9 cellular contexts compared by ENCODE assay signal in genomic region chr2:28868611-28869010, GRCh38. TPM values are rescaled to one million over a fixed set of nuclear protein-coding genes. Genes with fewer than 3 reads are reported as not detected.
DNase-seq lines count a peak whose midpoint lies in the region; ATAC-seq and TF ChIP-seq lines count a peak whose summit lies in the region.
"Had no signal": no experiment of that assay in that cellular context is flagged by ENCODE, and none has a peak within 500 bp of the region (broad histone marks: within the 10 kb centered on the region; RNA-seq: fewer than 3 reads in every experiment).

No MANE protein-coding gene starts in this region.

- no peaks in the 10 kb centered on the region for H3K27me3 ChIP-seq in SK-N-SH (ENCODE audit: insufficient read depth)

- TF ChIP-seq RAD21 in SK-N-SH (IDR thresholded peaks at IDR 0.05; ENCODE audit: low read length), result no peak

- H3K79me2 ChIP-seq in SK-N-SH (ENCODE audit: insufficient read depth), result peaks cover 61% of the 10 kb centered on the region

- peaks cover 14% of the 10 kb centered on the region for H3K36me3 Mint-ChIP-seq in T-cell

- DNase-seq in SK-N-SH (no peak), T-cell (no peak), fibroblast of mammary gland (ENCODE audit: low read depth) (no peak), mucosa of gallbladder (ENCODE audit: low spot score) (no peak), HuH-7.5 (ENCODE audit: low spot score) (no peak)

- H2AFZ ChIP-seq in SK-N-SH (ENCODE audit: low read depth), result no peak overlapping the region

- peaks cover 15 to 16% of the 10 kb centered on the region in 2 experiments for H3K36me3 ChIP-seq in SK-N-SH (replicated peaks in 1 of 2; ENCODE audit: control insufficient read depth in 1 of 2, insufficient read depth in 2 of 2, low read length in 1 of 2)

- no peaks in the 10 kb centered on the region for H4K20me1 ChIP-seq in SK-N-SH (ENCODE audit: insufficient read depth)

- no peak overlapping the region for H3K27ac Mint-ChIP-seq in T-cell

- H3K27ac ChIP-seq in SK-N-SH (ENCODE audit: low read depth in 2 of 2, low read length in 1 of 2), result no peak overlapping the region
- peak overlapping the region in 1 of 21 experiments; percentile 91 for H3K27ac ChIP-seq in skin epidermis

- peak overlapping the region; percentile 62 to 99 (median 96) for H3K4me3 Mint-ChIP-seq in T-cell

- TF ChIP-seq CTCF in SK-N-SH (IDR thresholded peaks at IDR 0.05) (no peak), fibroblast of mammary gland (conservative IDR thresholded peaks at IDR 0.05; ENCODE audit: control insufficient read depth, insufficient read depth, low read depth, low read length) (no peak)

- ATAC-seq in SK-N-SH treated with all-trans-retinoic acid at 6 μM for 48 hours (no peak), T-cell (replicated peaks in 1 of 4) (no peak), GM21619 (IDR thresholded peaks at IDR 0.05; ENCODE audit: unreplicated experiment) (no peak)

- no peaks in the 10 kb centered on the region for H3K9me3 Mint-ChIP-seq in T-cell

- peak overlapping the region; percentile 87; the same call in 1 of the 2 replicates for H3K9ac ChIP-seq in SK-N-SH

- peaks cover 10 to 17% of the 10 kb centered on the region in 2 experiments; a peak in 3 of 4 replicates for H3K4me1 ChIP-seq in SK-N-SH (ENCODE audit: control insufficient read depth in 1 of 2, insufficient read depth in 2 of 2, low read depth in 1 of 2, low read length in 1 of 2)

- H3K27me3 Mint-ChIP-seq in T-cell, result no peaks in the 10 kb centered on the region

- H3K4me1 Mint-ChIP-seq in T-cell, result peaks cover 52 to 60% (median 56%) of the 10 kb centered on the region in 3 donors

- peak overlapping the region; percentile 80 to 90 for H3K4me3 ChIP-seq in SK-N-SH (ENCODE audit: low read depth in 2 of 2, low read length in 1 of 2)
- peak overlapping the region; percentile 95 for H3K4me3 ChIP-seq in fibroblast of mammary gland (ENCODE audit: control insufficient read depth, low read depth, low read length)
- H3K4me3 ChIP-seq in skin epidermis, result peak overlapping the region in 4 of 7 experiments; percentile 15 to 98 (median 82)

- no peak for TF ChIP-seq EP300 in SK-N-SH (IDR thresholded peaks at IDR 0.05; ENCODE audit: borderline replicate concordance in 1 of 2, low read depth in 1 of 2, low read length in 1 of 2)

- 64% methylated on average over 12 of the region's 12 CpGs for WGBS in SK-N-SH (ENCODE audit: low lambda C conversion rate)

- H3K9me3 ChIP-seq in SK-N-SH, result no peaks in the 10 kb centered on the region

- POLR2A ChIA-PET in SK-N-SH (lab: Yijun Ruan, JAX) (interaction anchor here (2.4 kb wide), 1 partner anchor 26 kb away, joined by 13 read pairs; the partner anchor contains the start of gene WDR43), T-cell (lab: Charles Lee) (interaction anchor here (0.7 to 0.8 kb wide), 3 partner anchors 26 to 927 kb away, joined by 3 to 5 read pairs (median 3); partner anchors contain the start of gene WDR43 (in 1 of the 2))

- H3K4me2 ChIP-seq in SK-N-SH, result peak overlapping the region; percentile 95

- H3F3A ChIP-seq in SK-N-SH (replicated peaks; ENCODE audit: insufficient read depth), result peaks cover 6% of the 10 kb centered on the region

- no peaks in the 10 kb centered on the region for H3K9me2 ChIP-seq in SK-N-SH

- CTCF ChIA-PET in SK-N-SH (lab: Yijun Ruan, JAX) (interaction anchor here (1.0 to 2.5 kb wide), 5 partner anchors 13 to 302 kb away, joined by 3 to 13 read pairs (median 5); no protein-coding TSS in a partner anchor), T-cell (lab: Charles Lee) (interaction anchor here (0.6 to 2.8 kb wide), 3 partner anchors 26 to 83 kb away, joined by 3 to 16 read pairs (median 9); partner anchors contain the start of gene WDR43 (in 1 of the 2))

TF ChIP-seq in SK-N-SH, 30 proteins besides CTCF, POLR2A, EP300 and RAD21:
- no peak for TF ChIP-seq TCF12 (IDR thresholded peaks at IDR 0.05)
- no peak for TF ChIP-seq FOSL2 (IDR thresholded peaks at IDR 0.05; ENCODE audit: borderline replicate concordance, low read depth)
- no peak for TF ChIP-seq POLR2AphosphoS5 (IDR thresholded peaks at IDR 0.05; ENCODE audit: low read depth, low read length)
- no peak for TF ChIP-seq RCOR1 (IDR thresholded peaks at IDR 0.05; ENCODE audit: low read length)
- TF ChIP-seq NRF1 (IDR thresholded peaks at IDR 0.05; ENCODE audit: low read depth, low read length), result no peak
- no peak for TF ChIP-seq TAF1 (IDR thresholded peaks at IDR 0.05; ENCODE audit: borderline replicate concordance, low read depth, low read length)
- TF ChIP-seq, protein P1, sequence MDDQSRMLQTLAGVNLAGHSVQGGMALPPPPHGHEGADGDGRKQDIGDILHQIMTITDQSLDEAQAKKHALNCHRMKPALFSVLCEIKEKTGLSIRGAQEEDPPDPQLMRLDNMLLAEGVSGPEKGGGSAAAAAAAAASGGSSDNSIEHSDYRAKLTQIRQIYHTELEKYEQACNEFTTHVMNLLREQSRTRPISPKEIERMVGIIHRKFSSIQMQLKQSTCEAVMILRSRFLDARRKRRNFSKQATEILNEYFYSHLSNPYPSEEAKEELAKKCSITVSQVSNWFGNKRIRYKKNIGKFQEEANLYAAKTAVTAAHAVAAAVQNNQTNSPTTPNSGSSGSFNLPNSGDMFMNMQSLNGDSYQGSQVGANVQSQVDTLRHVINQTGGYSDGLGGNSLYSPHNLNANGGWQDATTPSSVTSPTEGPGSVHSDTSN (IDR thresholded peaks at IDR 0.05), result no peak
- TF ChIP-seq RFX5 (IDR thresholded peaks at IDR 0.05; ENCODE audit: low read length), result no peak
- TF ChIP-seq FOXJ3 (CRISPR knock-in tag; IDR thresholded peaks at IDR 0.05), result no peak
- no peak for TF ChIP-seq GATA2 (CRISPR knock-in tag; IDR thresholded peaks at IDR 0.05)
- no peak for TF ChIP-seq FOXM1 (IDR thresholded peaks at IDR 0.05; ENCODE audit: low read depth)
- TF ChIP-seq EZH2phosphoT487 (IDR thresholded peaks at IDR 0.05; ENCODE audit: borderline replicate concordance, low read depth), result no peak
- no peak for TF ChIP-seq YY1 (IDR thresholded peaks at IDR 0.05; ENCODE audit: low read depth)
- no peak for TF ChIP-seq GABPA (IDR thresholded peaks at IDR 0.05; ENCODE audit: low read depth)

TF ChIP-seq in SK-N-SH treated with all-trans-retinoic acid at 6 μM for 48 hours, 23 proteins besides CTCF, POLR2A, EP300 and RAD21 (continues in another document):
- TF ChIP-seq, protein P2, sequence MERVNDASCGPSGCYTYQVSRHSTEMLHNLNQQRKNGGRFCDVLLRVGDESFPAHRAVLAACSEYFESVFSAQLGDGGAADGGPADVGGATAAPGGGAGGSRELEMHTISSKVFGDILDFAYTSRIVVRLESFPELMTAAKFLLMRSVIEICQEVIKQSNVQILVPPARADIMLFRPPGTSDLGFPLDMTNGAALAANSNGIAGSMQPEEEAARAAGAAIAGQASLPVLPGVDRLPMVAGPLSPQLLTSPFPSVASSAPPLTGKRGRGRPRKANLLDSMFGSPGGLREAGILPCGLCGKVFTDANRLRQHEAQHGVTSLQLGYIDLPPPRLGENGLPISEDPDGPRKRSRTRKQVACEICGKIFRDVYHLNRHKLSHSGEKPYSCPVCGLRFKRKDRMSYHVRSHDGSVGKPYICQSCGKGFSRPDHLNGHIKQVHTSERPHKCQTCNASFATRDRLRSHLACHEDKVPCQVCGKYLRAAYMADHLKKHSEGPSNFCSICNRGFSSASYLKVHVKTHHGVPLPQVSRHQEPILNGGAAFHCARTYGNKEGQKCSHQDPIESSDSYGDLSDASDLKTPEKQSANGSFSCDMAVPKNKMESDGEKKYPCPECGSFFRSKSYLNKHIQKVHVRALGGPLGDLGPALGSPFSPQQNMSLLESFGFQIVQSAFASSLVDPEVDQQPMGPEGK (CRISPR knock-in tag; IDR thresholded peaks at IDR 0.05; ENCODE audit: borderline replicate concordance), result no peak
- TF ChIP-seq OSR1 (CRISPR knock-in tag; IDR thresholded peaks at IDR 0.05) (no peak), TSHZ2 (CRISPR knock-in tag; IDR thresholded peaks at IDR 0.05) (no peak), TCF4 (CRISPR knock-in tag; IDR thresholded peaks at IDR 0.05; ENCODE audit: borderline replicate concordance) (no peak), BACH2 (CRISPR knock-in tag; IDR thresholded peaks at IDR 0.05; ENCODE audit: borderline replicate concordance) (no peak), ZNF8 (CRISPR knock-in tag; IDR thresholded peaks at IDR 0.05) (no peak), PPARA (CRISPR knock-in tag; IDR thresholded peaks at IDR 0.05; ENCODE audit: borderline replicate concordance) (no peak), ZNF565 (CRISPR knock-in tag; conservative IDR thresholded peaks at IDR 0.05; ENCODE audit: low read depth) (no peak), GLIS3 (CRISPR knock-in tag; IDR thresholded peaks at IDR 0.05) (no peak)

RNA-seq across cellular contexts. Expression of gene TRMT61B, which starts 1.5 kb away (rescaled TPM):
- polyA plus RNA-seq in SK-N-SH (2012; rRNA removed), result 11.0 and 11.4 TPM in 2 replicates
- 13.7 and 16.6 TPM in 2 replicates for polyA plus RNA-seq in SK-N-SH (2012; cell fraction: cytosol; rRNA removed)
- polyA plus RNA-seq in SK-N-SH (2012; cell fraction: nucleus; rRNA removed), result 11.6 and 13.2 TPM in 2 replicates
- total RNA-seq in T-cell (10 to 100 TPM; 14.8 to 20.4 (median 17.0) TPM), mucosa of gallbladder (14.6 TPM)

RNA-seq across cellular contexts. Expression of gene WDR43, which starts 25.9 kb away (rescaled TPM):
- 35.1 and 48.5 TPM in 2 replicates for polyA plus RNA-seq in SK-N-SH (2012; rRNA removed)
- 50.9 and 56.2 TPM in 2 replicates for polyA plus RNA-seq in SK-N-SH (2012; cell fraction: cytosol; rRNA removed)
- 18.7 and 46.9 TPM in 2 replicates for polyA plus RNA-seq in SK-N-SH (2012; cell fraction: nucleus; rRNA removed)
- total RNA-seq in T-cell (10 to 100 TPM; 58.0 to 68.4 (median 62.9) TPM), mucosa of gallbladder (27.6 TPM)

RNA-seq across cellular contexts. Expression of gene SPDYA, which starts 58.0 kb away (rescaled TPM):
- 0.10 TPM in 1 of 2 replicates, not detected in the other for polyA plus RNA-seq in SK-N-SH (2012; rRNA removed)
- polyA plus RNA-seq in SK-N-SH (2012; cell fraction: cytosol; rRNA removed), result 0.04 TPM in 2 replicates
- 0.11 and 0.18 TPM in 2 replicates for polyA plus RNA-seq in SK-N-SH (2012; cell fraction: nucleus; rRNA removed)
- total RNA-seq in T-cell (10 to 100 TPM in 2 of 5 donors, 1 to 10 TPM in 3; 2.2 to 13.3 (median 3.0) TPM), mucosa of gallbladder (0.89 TPM)
- total RNA-seq: A172 had no signal
